ENCODE assay signal across 2 cellular contexts in the genomic region with DNA sequence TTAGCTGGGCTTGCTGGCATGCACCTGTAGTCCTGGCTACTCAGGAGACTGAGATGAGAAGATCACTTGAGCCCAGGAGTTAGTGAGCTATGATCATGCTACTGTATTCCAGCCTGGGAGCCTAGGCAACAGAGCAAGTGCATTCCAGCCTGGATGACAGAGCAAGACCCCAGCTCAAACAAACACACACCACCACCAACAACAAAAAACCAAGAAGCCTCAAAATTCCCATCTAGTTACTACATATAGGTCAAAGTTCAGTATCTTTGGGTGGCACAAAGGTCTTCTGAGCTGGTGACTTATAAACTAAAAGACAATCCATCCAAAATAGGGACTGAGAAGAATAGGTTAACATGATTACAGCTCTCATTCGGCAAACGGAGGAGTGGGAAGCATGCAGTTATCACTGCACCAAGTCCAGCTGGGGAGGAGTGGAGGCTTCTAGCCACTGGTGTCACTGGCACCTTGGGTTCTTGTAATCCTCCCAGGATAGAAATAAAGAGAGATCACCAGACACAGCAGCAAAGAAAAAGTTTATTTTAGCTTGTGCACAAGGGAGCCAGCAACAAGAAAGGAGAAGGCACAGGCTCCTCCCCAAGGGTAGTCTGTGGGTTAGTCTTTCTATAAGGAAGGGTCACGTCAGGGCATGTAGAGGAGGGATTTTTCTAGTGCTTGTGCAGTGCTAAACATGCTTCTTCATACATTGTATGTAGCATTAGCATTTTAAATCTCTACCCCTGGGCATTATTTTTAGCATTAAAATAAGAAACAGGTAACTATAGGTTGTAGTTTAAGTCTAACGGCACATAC.
TF ChIP-seq lines count a peak whose summit lies in the region.

No MANE protein-coding gene starts in this region.

TF ChIP-seq in GM23338, 12 proteins besides CTCF, POLR2A, EP300 and RAD21 (continues in another document):
- TF ChIP-seq NANOG (IDR thresholded peaks at IDR 0.05; ENCODE audit: borderline replicate concordance) (no peak), EZH2 (IDR thresholded peaks at IDR 0.05; ENCODE audit: low read depth, unreplicated experiment) (no peak), JUNB (IDR thresholded peaks at IDR 0.05; ENCODE audit: unreplicated experiment) (no peak), ZNF114 (CRISPR knock-in tag; IDR thresholded peaks at IDR 0.05) (no peak), STAT1 (IDR thresholded peaks at IDR 0.05; ENCODE audit: unreplicated experiment) (no peak), EZH2phosphoT487 (IDR thresholded peaks at IDR 0.05; ENCODE audit: unreplicated experiment) (no peak)
- TF ChIP-seq, protein P1, sequence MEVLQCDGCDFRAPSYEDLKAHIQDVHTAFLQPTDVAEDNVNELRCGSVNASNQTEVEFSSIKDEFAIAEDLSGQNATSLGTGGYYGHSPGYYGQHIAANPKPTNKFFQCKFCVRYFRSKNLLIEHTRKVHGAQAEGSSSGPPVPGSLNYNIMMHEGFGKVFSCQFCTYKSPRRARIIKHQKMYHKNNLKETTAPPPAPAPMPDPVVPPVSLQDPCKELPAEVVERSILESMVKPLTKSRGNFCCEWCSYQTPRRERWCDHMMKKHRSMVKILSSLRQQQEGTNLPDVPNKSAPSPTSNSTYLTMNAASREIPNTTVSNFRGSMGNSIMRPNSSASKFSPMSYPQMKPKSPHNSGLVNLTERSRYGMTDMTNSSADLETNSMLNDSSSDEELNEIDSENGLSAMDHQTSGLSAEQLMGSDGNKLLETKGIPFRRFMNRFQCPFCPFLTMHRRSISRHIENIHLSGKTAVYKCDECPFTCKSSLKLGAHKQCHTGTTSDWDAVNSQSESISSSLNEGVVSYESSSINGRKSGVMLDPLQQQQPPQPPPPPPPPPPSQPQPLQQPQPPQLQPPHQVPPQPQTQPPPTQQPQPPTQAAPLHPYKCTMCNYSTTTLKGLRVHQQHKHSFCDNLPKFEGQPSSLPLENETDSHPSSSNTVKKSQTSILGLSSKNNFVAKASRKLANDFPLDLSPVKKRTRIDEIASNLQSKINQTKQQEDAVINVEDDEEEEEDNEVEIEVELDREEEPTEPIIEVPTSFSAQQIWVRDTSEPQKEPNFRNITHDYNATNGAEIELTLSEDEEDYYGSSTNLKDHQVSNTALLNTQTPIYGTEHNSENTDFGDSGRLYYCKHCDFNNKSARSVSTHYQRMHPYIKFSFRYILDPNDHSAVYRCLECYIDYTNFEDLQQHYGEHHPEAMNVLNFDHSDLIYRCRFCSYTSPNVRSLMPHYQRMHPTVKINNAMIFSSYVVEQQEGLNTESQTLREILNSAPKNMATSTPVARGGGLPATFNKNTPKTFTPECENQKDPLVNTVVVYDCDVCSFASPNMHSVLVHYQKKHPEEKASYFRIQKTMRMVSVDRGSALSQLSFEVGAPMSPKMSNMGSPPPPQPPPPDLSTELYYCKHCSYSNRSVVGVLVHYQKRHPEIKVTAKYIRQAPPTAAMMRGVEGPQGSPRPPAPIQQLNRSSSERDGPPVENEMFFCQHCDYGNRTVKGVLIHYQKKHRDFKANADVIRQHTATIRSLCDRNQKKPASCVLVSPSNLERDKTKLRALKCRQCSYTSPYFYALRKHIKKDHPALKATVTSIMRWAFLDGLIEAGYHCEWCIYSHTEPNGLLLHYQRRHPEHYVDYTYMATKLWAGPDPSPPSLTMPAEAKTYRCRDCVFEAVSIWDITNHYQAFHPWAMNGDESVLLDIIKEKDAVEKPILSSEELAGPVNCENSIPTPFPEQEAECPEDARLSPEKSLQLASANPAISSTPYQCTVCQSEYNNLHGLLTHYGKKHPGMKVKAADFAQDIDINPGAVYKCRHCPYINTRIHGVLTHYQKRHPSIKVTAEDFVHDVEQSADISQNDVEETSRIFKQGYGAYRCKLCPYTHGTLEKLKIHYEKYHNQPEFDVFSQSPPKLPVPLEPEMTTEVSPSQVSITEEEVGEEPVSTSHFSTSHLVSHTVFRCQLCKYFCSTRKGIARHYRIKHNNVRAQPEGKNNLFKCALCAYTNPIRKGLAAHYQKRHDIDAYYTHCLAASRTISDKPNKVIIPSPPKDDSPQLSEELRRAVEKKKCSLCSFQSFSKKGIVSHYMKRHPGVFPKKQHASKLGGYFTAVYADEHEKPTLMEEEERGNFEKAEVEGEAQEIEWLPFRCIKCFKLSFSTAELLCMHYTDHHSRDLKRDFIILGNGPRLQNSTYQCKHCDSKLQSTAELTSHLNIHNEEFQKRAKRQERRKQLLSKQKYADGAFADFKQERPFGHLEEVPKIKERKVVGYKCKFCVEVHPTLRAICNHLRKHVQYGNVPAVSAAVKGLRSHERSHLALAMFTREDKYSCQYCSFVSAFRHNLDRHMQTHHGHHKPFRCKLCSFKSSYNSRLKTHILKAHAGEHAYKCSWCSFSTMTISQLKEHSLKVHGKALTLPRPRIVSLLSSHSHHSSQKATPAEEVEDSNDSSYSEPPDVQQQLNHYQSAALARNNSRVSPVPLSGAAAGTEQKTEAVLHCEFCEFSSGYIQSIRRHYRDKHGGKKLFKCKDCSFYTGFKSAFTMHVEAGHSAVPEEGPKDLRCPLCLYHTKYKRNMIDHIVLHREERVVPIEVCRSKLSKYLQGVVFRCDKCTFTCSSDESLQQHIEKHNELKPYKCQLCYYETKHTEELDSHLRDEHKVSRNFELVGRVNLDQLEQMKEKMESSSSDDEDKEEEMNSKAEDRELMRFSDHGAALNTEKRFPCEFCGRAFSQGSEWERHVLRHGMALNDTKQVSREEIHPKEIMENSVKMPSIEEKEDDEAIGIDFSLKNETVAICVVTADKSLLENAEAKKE (CRISPR knock-in tag; IDR thresholded peaks at IDR 0.05), result no peak
- TF ChIP-seq, protein P2, sequence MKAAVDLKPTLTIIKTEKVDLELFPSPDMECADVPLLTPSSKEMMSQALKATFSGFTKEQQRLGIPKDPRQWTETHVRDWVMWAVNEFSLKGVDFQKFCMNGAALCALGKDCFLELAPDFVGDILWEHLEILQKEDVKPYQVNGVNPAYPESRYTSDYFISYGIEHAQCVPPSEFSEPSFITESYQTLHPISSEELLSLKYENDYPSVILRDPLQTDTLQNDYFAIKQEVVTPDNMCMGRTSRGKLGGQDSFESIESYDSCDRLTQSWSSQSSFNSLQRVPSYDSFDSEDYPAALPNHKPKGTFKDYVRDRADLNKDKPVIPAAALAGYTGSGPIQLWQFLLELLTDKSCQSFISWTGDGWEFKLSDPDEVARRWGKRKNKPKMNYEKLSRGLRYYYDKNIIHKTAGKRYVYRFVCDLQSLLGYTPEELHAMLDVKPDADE (IDR thresholded peaks at IDR 0.05), result no peak

TF ChIP-seq in GM12878, 131 proteins besides CTCF, POLR2A, EP300 and RAD21:
- TF ChIP-seq, protein P3, sequence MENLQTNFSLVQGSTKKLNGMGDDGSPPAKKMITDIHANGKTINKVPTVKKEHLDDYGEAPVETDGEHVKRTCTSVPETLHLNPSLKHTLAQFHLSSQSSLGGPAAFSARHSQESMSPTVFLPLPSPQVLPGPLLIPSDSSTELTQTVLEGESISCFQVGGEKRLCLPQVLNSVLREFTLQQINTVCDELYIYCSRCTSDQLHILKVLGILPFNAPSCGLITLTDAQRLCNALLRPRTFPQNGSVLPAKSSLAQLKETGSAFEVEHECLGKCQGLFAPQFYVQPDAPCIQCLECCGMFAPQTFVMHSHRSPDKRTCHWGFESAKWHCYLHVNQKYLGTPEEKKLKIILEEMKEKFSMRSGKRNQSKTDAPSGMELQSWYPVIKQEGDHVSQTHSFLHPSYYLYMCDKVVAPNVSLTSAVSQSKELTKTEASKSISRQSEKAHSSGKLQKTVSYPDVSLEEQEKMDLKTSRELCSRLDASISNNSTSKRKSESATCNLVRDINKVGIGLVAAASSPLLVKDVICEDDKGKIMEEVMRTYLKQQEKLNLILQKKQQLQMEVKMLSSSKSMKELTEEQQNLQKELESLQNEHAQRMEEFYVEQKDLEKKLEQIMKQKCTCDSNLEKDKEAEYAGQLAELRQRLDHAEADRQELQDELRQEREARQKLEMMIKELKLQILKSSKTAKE (IDR thresholded peaks at IDR 0.05; ENCODE audit: low read depth, poor library complexity, severe bottlenecking), result no peak
- TF ChIP-seq CBX3 (IDR thresholded peaks at IDR 0.05; ENCODE audit: borderline replicate concordance, low read depth) (no peak), RCOR1 (conservative IDR thresholded peaks at IDR 0.05; ENCODE audit: low read depth, low read length) (no peak)
